Comparison of ENCODE assay signal across 1 cellular context in the genomic region with DNA sequence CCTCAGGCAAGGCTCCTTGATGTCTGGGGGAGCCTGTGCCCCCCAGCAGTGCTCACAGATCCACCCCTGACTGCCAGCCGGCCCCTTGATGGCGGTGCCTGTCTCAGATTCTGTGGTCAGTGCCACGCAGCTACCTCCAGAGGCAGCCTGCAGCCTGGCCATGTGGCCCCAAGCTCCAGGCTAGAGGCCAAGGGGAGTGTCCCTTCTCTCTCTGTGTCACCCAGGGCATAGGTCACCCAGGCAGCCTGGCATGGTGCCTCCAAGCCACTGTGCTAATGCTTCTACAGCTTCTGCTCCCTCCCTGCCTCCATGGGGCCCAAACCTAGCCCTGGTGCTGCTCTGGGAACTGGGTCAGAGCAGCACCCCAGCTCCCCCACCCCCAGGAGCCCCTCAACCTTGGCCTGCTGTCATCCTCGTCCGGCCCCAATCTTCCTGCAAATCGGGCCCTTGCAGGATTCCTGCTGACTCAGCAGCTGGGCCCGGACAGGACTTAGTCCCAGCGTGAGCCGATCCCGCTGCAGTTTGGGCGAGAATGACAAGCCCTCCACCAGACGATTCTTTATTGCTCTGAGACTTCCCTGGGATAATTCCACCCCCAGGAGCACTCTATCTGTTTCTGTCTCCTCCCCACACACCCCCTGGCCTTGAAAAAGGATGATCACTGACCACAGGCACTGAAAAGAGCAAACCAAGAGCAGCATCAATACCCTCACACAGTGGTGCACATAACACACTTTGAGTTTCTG.
TF ChIP-seq lines count a peak whose summit lies in the region.

No MANE protein-coding gene starts in this region.

TF ChIP-seq in HepG2, 621 proteins besides CTCF, POLR2A, EP300 and RAD21 (continued from another document and continues in another):
- TF ChIP-seq, protein P1, sequence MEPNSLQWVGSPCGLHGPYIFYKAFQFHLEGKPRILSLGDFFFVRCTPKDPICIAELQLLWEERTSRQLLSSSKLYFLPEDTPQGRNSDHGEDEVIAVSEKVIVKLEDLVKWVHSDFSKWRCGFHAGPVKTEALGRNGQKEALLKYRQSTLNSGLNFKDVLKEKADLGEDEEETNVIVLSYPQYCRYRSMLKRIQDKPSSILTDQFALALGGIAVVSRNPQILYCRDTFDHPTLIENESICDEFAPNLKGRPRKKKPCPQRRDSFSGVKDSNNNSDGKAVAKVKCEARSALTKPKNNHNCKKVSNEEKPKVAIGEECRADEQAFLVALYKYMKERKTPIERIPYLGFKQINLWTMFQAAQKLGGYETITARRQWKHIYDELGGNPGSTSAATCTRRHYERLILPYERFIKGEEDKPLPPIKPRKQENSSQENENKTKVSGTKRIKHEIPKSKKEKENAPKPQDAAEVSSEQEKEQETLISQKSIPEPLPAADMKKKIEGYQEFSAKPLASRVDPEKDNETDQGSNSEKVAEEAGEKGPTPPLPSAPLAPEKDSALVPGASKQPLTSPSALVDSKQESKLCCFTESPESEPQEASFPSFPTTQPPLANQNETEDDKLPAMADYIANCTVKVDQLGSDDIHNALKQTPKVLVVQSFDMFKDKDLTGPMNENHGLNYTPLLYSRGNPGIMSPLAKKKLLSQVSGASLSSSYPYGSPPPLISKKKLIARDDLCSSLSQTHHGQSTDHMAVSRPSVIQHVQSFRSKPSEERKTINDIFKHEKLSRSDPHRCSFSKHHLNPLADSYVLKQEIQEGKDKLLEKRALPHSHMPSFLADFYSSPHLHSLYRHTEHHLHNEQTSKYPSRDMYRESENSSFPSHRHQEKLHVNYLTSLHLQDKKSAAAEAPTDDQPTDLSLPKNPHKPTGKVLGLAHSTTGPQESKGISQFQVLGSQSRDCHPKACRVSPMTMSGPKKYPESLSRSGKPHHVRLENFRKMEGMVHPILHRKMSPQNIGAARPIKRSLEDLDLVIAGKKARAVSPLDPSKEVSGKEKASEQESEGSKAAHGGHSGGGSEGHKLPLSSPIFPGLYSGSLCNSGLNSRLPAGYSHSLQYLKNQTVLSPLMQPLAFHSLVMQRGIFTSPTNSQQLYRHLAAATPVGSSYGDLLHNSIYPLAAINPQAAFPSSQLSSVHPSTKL (CRISPR knock-in tag; IDR thresholded peaks at IDR 0.05) = peak; percentile 35; the same call in 1 of the 2 replicates
- no peak for TF ChIP-seq NFIB (CRISPR knock-in tag; IDR thresholded peaks at IDR 0.05; ENCODE audit: borderline replicate concordance)
- peak; percentile 68 for TF ChIP-seq RBFOX2 (IDR thresholded peaks at IDR 0.05; ENCODE audit: low read depth, low read length)
- peak; percentile 38; the same call in 1 of the 2 replicates for TF ChIP-seq GABPB1 (CRISPR knock-in tag; IDR thresholded peaks at IDR 0.05)
- TF ChIP-seq ZFP36L1 (CRISPR knock-in tag; IDR thresholded peaks at IDR 0.05) = no peak
- TF ChIP-seq SP5 (CRISPR knock-in tag; IDR thresholded peaks at IDR 0.05; ENCODE audit: borderline replicate concordance, low read depth) = no peak
- TF ChIP-seq MTF2 (CRISPR knock-in tag; IDR thresholded peaks at IDR 0.05; ENCODE audit: borderline replicate concordance) = no peak
- peak; percentile 45; the same call in 1 of the 2 replicates for TF ChIP-seq TOPORS (CRISPR knock-in tag; IDR thresholded peaks at IDR 0.05)
- no peak for TF ChIP-seq ZFP36L2 (CRISPR knock-in tag; IDR thresholded peaks at IDR 0.05)
- no peak for TF ChIP-seq ZSCAN12 (CRISPR knock-in tag; IDR thresholded peaks at IDR 0.05)
- no peak for TF ChIP-seq ZBTB20 (CRISPR knock-in tag; IDR thresholded peaks at IDR 0.05; ENCODE audit: borderline replicate concordance, low read depth)
- TF ChIP-seq ZNF558 (CRISPR knock-in tag; IDR thresholded peaks at IDR 0.05; ENCODE audit: borderline replicate concordance) = no peak
- TF ChIP-seq PCBP1 (IDR thresholded peaks at IDR 0.05; ENCODE audit: borderline replicate concordance, low read depth, low read length) = 0 out of 2 replicates have a peak, but pooled peaks have one; percentile 39
- TF ChIP-seq, protein P2, sequence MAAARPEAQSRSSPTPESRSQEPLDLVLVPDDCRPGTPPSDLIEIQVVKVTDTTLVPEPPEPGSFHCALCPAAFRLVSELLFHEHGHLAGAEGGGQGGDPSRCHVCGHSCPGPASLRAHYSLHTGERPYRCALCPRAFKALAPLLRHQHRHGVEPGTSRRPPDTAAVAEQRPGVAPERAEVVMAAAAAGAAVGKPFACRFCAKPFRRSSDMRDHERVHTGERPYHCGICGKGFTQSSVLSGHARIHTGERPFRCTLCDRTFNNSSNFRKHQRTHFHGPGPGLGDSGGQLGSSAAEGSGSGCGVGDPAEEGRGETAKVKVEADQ (CRISPR knock-in tag; IDR thresholded peaks at IDR 0.05; ENCODE audit: borderline replicate concordance) = no peak
- TF ChIP-seq ZNF589 (CRISPR knock-in tag; conservative IDR thresholded peaks at IDR 0.05) = no peak
- TF ChIP-seq, protein P3, sequence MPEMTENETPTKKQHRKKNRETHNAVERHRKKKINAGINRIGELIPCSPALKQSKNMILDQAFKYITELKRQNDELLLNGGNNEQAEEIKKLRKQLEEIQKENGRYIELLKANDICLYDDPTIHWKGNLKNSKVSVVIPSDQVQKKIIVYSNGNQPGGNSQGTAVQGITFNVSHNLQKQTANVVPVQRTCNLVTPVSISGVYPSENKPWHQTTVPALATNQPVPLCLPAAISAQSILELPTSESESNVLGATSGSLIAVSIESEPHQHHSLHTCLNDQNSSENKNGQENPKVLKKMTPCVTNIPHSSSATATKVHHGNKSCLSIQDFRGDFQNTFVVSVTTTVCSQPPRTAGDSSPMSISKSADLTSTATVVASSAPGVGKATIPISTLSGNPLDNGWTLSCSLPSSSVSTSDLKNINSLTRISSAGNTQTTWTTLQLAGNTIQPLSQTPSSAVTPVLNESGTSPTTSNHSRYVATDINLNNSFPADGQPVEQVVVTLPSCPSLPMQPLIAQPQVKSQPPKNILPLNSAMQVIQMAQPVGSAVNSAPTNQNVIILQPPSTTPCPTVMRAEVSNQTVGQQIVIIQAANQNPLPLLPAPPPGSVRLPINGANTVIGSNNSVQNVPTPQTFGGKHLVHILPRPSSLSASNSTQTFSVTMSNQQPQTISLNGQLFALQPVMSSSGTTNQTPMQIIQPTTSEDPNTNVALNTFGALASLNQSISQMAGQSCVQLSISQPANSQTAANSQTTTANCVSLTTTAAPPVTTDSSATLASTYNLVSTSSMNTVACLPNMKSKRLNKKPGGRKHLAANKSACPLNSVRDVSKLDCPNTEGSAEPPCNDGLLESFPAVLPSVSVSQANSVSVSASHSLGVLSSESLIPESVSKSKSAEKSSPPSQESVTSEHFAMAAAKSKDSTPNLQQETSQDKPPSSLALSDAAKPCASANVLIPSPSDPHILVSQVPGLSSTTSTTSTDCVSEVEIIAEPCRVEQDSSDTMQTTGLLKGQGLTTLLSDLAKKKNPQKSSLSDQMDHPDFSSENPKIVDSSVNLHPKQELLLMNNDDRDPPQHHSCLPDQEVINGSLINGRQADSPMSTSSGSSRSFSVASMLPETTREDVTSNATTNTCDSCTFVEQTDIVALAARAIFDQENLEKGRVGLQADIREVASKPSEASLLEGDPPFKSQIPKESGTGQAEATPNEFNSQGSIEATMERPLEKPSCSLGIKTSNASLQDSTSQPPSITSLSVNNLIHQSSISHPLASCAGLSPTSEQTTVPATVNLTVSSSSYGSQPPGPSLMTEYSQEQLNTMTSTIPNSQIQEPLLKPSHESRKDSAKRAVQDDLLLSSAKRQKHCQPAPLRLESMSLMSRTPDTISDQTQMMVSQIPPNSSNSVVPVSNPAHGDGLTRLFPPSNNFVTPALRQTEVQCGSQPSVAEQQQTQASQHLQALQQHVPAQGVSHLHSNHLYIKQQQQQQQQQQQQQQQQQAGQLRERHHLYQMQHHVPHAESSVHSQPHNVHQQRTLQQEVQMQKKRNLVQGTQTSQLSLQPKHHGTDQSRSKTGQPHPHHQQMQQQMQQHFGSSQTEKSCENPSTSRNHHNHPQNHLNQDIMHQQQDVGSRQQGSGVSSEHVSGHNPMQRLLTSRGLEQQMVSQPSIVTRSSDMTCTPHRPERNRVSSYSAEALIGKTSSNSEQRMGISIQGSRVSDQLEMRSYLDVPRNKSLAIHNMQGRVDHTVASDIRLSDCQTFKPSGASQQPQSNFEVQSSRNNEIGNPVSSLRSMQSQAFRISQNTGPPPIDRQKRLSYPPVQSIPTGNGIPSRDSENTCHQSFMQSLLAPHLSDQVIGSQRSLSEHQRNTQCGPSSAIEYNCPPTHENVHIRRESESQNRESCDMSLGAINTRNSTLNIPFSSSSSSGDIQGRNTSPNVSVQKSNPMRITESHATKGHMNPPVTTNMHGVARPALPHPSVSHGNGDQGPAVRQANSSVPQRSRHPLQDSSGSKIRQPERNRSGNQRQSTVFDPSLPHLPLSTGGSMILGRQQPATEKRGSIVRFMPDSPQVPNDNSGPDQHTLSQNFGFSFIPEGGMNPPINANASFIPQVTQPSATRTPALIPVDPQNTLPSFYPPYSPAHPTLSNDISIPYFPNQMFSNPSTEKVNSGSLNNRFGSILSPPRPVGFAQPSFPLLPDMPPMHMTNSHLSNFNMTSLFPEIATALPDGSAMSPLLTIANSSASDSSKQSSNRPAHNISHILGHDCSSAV (CRISPR knock-in tag; IDR thresholded peaks at IDR 0.05; ENCODE audit: borderline replicate concordance) = no peak
- TF ChIP-seq FOXC1 (CRISPR knock-in tag; IDR thresholded peaks at IDR 0.05; ENCODE audit: borderline replicate concordance) = no peak
- peak; percentile 22; the same call in 1 of the 2 replicates for TF ChIP-seq MTA1 (CRISPR knock-in tag; IDR thresholded peaks at IDR 0.05; ENCODE audit: borderline replicate concordance)
- no peak for TF ChIP-seq ARNT (IDR thresholded peaks at IDR 0.05)
- no peak for TF ChIP-seq PCBP2 (optimal IDR thresholded peaks at IDR 0.05; ENCODE audit: low read depth, low read length, poor library complexity, severe bottlenecking)
- no peak for TF ChIP-seq HMG20B (CRISPR knock-in tag; conservative IDR thresholded peaks at IDR 0.05)
- TF ChIP-seq, protein P4, sequence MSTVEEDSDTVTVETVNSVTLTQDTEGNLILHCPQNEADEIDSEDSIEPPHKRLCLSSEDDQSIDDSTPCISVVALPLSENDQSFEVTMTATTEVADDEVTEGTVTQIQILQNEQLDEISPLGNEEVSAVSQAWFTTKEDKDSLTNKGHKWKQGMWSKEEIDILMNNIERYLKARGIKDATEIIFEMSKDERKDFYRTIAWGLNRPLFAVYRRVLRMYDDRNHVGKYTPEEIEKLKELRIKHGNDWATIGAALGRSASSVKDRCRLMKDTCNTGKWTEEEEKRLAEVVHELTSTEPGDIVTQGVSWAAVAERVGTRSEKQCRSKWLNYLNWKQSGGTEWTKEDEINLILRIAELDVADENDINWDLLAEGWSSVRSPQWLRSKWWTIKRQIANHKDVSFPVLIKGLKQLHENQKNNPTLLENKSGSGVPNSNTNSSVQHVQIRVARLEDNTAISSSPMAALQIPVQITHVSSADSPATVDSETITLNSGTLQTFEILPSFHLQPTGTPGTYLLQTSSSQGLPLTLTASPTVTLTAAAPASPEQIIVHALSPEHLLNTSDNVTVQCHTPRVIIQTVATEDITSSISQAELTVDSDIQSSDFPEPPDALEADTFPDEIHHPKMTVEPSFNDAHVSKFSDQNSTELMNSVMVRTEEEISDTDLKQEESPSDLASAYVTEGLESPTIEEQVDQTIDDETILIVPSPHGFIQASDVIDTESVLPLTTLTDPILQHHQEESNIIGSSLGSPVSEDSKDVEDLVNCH (CRISPR knock-in tag; IDR thresholded peaks at IDR 0.05) = no peak
- no peak for TF ChIP-seq SALL2 (CRISPR knock-in tag; IDR thresholded peaks at IDR 0.05)
- TF ChIP-seq NFE2 (CRISPR knock-in tag; IDR thresholded peaks at IDR 0.05) = no peak
- TF ChIP-seq, protein P5, sequence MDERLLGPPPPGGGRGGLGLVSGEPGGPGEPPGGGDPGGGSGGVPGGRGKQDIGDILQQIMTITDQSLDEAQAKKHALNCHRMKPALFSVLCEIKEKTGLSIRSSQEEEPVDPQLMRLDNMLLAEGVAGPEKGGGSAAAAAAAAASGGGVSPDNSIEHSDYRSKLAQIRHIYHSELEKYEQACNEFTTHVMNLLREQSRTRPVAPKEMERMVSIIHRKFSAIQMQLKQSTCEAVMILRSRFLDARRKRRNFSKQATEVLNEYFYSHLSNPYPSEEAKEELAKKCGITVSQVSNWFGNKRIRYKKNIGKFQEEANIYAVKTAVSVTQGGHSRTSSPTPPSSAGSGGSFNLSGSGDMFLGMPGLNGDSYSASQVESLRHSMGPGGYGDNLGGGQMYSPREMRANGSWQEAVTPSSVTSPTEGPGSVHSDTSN (CRISPR knock-in tag; IDR thresholded peaks at IDR 0.05) = no peak
- no peak for TF ChIP-seq GTF3A (CRISPR knock-in tag; conservative IDR thresholded peaks at IDR 0.05)
- TF ChIP-seq, protein P6, sequence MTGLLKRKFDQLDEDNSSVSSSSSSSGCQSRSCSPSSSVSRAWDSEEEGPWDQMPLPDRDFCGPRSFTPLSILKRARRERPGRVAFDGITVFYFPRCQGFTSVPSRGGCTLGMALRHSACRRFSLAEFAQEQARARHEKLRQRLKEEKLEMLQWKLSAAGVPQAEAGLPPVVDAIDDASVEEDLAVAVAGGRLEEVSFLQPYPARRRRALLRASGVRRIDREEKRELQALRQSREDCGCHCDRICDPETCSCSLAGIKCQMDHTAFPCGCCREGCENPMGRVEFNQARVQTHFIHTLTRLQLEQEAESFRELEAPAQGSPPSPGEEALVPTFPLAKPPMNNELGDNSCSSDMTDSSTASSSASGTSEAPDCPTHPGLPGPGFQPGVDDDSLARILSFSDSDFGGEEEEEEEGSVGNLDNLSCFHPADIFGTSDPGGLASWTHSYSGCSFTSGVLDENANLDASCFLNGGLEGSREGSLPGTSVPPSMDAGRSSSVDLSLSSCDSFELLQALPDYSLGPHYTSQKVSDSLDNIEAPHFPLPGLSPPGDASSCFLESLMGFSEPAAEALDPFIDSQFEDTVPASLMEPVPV (CRISPR knock-in tag; IDR thresholded peaks at IDR 0.05) = no peak
- 0 out of 2 replicates have a peak, but pooled peaks have one; percentile 42 for TF ChIP-seq ZNF616 (CRISPR knock-in tag; IDR thresholded peaks at IDR 0.05; ENCODE audit: low read depth)
- peak; percentile 32; the same call in 1 of the 2 replicates for TF ChIP-seq RARA (CRISPR knock-in tag; IDR thresholded peaks at IDR 0.05)
- peak; percentile 25; the same call in 1 of the 2 replicates for TF ChIP-seq HNF4G (IDR thresholded peaks at IDR 0.05; ENCODE audit: borderline replicate concordance, low read depth, low read length)
- peak; percentile 51; the same call in 1 of the 2 replicates for TF ChIP-seq HNF4G (CRISPR knock-in tag; IDR thresholded peaks at IDR 0.05; ENCODE audit: borderline replicate concordance, low read depth)
- TF ChIP-seq, protein P7, sequence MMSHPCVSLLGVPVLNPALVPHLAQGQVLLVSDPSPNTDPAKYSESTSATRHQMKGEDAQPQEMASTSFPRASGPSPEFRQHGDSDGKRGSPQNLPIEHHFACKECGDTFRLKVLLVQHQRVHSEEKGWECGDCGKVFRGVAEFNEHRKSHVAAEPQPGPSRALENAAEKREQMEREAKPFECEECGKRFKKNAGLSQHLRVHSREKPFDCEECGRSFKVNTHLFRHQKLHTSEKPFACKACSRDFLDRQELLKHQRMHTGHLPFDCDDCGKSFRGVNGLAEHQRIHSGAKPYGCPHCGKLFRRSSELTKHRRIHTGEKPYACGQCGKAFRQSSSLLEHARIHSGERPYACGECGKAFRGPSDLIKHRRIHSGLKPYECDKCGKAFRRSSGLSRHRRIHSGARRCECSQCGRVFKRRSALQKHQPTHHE (CRISPR knock-in tag; IDR thresholded peaks at IDR 0.05; ENCODE audit: borderline replicate concordance) = no peak
- TF ChIP-seq, protein P8, sequence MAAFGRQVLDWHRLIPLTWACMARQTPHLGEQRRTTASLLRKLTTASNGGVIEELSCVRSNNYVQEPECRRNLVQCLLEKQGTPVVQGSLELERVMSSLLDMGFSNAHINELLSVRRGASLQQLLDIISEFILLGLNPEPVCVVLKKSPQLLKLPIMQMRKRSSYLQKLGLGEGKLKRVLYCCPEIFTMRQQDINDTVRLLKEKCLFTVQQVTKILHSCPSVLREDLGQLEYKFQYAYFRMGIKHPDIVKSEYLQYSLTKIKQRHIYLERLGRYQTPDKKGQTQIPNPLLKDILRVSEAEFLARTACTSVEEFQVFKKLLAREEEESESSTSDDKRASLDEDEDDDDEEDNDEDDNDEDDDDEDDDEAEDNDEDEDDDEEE (CRISPR knock-in tag; IDR thresholded peaks at IDR 0.05) = no peak
- no peak for TF ChIP-seq CAMTA2 (CRISPR knock-in tag; IDR thresholded peaks at IDR 0.05; ENCODE audit: borderline replicate concordance)
- TF ChIP-seq ZNF780A (CRISPR knock-in tag; IDR thresholded peaks at IDR 0.05) = no peak
